In the genomic region with DNA sequence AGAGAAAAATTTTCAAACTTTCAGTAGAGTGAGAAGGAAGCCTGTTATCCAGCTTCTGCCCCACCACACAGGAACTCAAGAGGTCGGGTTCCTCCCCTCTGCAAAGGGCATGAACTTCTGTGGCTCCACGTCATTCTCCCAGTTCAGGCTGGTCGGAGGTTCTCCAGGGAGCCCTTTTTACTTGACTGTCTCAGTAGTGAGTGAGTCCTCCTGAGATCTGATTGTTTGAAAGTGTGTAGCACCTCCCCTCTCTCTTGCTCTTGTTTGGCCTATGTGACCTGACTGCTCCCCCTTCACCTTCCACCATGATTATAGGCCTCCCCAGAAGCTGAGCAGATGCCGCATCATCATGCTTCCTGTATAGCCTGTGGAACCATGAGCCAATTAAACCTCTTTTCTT, we compare ENCODE assay signal across 30 cellular contexts. TPM values are rescaled to one million over a fixed set of nuclear protein-coding genes. Genes with fewer than 3 reads are reported as not detected.
"Had no signal": no experiment of that assay in that cellular context is flagged by ENCODE, and none has a peak within 500 bp of the region (broad histone marks: within the 10 kb centered on the region; RNA-seq: fewer than 3 reads in every experiment).

No MANE protein-coding gene starts in this region.

- H3K4me1 ChIP-seq: adrenal gland, esophagus muscularis mucosa, gastroesophageal sphincter, tibial artery, uterus had no signal

- H3K36me3 ChIP-seq: adrenal gland, esophagus muscularis mucosa, gastroesophageal sphincter, heart left ventricle, tibial artery, uterus had no signal

- H3K4me3 Mint-ChIP-seq: activated B cell treated with CpG ODN at 0.5 μM for 24 hours; activated CD4-positive, alpha-beta memory T cell treated with anti-CD3 and anti-CD28 coated beads for 36 hours; activated T-helper 1 cell treated with anti-CD3 and anti-CD28 coated beads, Interleukin-12 subunit alpha, Interleukin-12 subunit beta, Interleukin-2, Interleukin-4 antibody, amounts not matched to agents 30 ng/mL and 10 ng/mL and 1 ng/mL, durations not matched to agents 14 hours and 24 hours and 36 hours; naive thymus-derived CD8-positive, alpha-beta T cell; T-helper 2 cell treated with Interferon-gamma antibody and Interleukin-4, amounts not matched to agents 5 μg/mL and 100 μg/mL, for 36 hours had no signal

- DNase-seq: activated B cell treated with CpG ODN at 0.5 μM for 24 hours; activated CD4-positive, alpha-beta memory T cell treated with anti-CD3 and anti-CD28 coated beads for 36 hours; activated CD4-positive, alpha-beta T cell treated with anti-CD3 and anti-CD28 coated beads for 4 hours; activated gamma-delta T cell treated with Interleukin-2 at 50 U/mL for 16 hours; activated T-cell treated with anti-CD3 and anti-CD28 coated beads for 4 hours; adrenal gland; cerebellar nuclear complex; cortex of kidney; effector CD4-positive, alpha-beta T cell; heart left ventricle; kidney glomerular epithelial cell; mesendoderm; naive thymus-derived CD8-positive, alpha-beta T cell; stimulated activated CD4-positive, alpha-beta T cell treated with anti-CD3 and anti-CD28 coated beads, Interleukin-2, amount 100 ng/mL, for 24 hours; stimulated activated naive CD8-positive, alpha-beta T cell treated with anti-CD3 and anti-CD28 coated beads, Interleukin-15, Interleukin-2, amounts not matched to agents 100 U/mL and 50 U/mL, for 24 hours; substantia nigra; tibial artery; uterus had no signal

- H3K4me3 ChIP-seq: adrenal gland, esophagus muscularis mucosa, gastroesophageal sphincter, heart left ventricle, tibial artery, uterus had no signal

- H3K4me1 Mint-ChIP-seq: activated B cell treated with CpG ODN at 0.5 μM for 24 hours; naive thymus-derived CD8-positive, alpha-beta T cell had no signal

- H3K9me3 Mint-ChIP-seq: activated B cell treated with CpG ODN at 0.5 μM for 24 hours; activated CD4-positive, alpha-beta memory T cell treated with anti-CD3 and anti-CD28 coated beads for 36 hours; activated T-helper 1 cell treated with anti-CD3 and anti-CD28 coated beads, Interleukin-12 subunit alpha, Interleukin-12 subunit beta, Interleukin-2, Interleukin-4 antibody, amounts not matched to agents 30 ng/mL and 10 ng/mL and 1 ng/mL, durations not matched to agents 14 hours and 24 hours and 36 hours; naive thymus-derived CD8-positive, alpha-beta T cell; T-helper 2 cell treated with Interferon-gamma antibody and Interleukin-4, amounts not matched to agents 5 μg/mL and 100 μg/mL, for 36 hours had no signal

- H3K9me3 ChIP-seq: adrenal gland, esophagus muscularis mucosa, gastroesophageal sphincter, heart left ventricle, tibial artery, uterus had no signal

- H3K27ac Mint-ChIP-seq: activated B cell treated with CpG ODN at 0.5 μM for 24 hours; activated CD4-positive, alpha-beta memory T cell treated with anti-CD3 and anti-CD28 coated beads for 36 hours; activated naive CD4-positive, alpha-beta T cell treated with anti-CD3 and anti-CD28 coated beads, Interleukin-2, amount 50 U/mL, for 72 hours; activated T-helper 1 cell treated with anti-CD3 and anti-CD28 coated beads, Interleukin-12 subunit alpha, Interleukin-12 subunit beta, Interleukin-2, Interleukin-4 antibody, amounts not matched to agents 30 ng/mL and 10 ng/mL and 1 ng/mL, durations not matched to agents 14 hours and 24 hours and 36 hours; T-helper 2 cell treated with Interferon-gamma antibody and Interleukin-4, amounts not matched to agents 5 μg/mL and 100 μg/mL, for 36 hours had no signal

- FAIRE-seq: astrocyte, bronchial epithelial cell, endothelial cell of umbilical vein had no signal

- H3K27ac ChIP-seq: adrenal gland, esophagus muscularis mucosa, gastroesophageal sphincter, heart left ventricle, tibial artery, uterus had no signal

- H3K36me3 Mint-ChIP-seq: activated CD4-positive, alpha-beta memory T cell treated with anti-CD3 and anti-CD28 coated beads for 36 hours; activated naive CD4-positive, alpha-beta T cell treated with anti-CD3 and anti-CD28 coated beads, Interleukin-2, amount 50 U/mL, for 72 hours; naive thymus-derived CD8-positive, alpha-beta T cell had no signal

- H3K27me3 ChIP-seq: adrenal gland, esophagus muscularis mucosa, gastroesophageal sphincter, tibial artery, uterus had no signal

- ATAC-seq: gastroesophageal sphincter; naive thymus-derived CD8-positive, alpha-beta T cell; stimulated activated naive CD8-positive, alpha-beta T cell treated with anti-CD3 and anti-CD28 coated beads, Interleukin-15, Interleukin-2, amounts not matched to agents 100 U/mL and 50 U/mL, for 24 hours had no signal

RNA-seq across cellular contexts. Expression of gene SPINK1, which starts 9.7 kb away (rescaled TPM):
- total RNA-seq: activated B cell treated with CpG ODN at 0.5 μM for 24 hours; activated CD4-positive, alpha-beta memory T cell treated with anti-CD3 and anti-CD28 coated beads for 36 hours; activated naive CD4-positive, alpha-beta T cell treated with anti-CD3 and anti-CD28 coated beads, Interleukin-2, amount 50 U/mL, for 72 hours; activated T-helper 1 cell treated with anti-CD3 and anti-CD28 coated beads, Interleukin-12 subunit alpha, Interleukin-12 subunit beta, Interleukin-2, Interleukin-4 antibody, amounts not matched to agents 30 ng/mL and 10 ng/mL and 1 ng/mL, durations not matched to agents 14 hours and 24 hours and 36 hours; astrocyte; endothelial cell of umbilical vein; esophagus muscularis mucosa; gastroesophageal sphincter; naive thymus-derived CD8-positive, alpha-beta T cell; skeletal muscle tissue; uterus had no signal
- polyA plus RNA-seq: endothelial cell of umbilical vein; naive thymus-derived CD8-positive, alpha-beta T cell had no signal

RNA-seq across cellular contexts. Expression of gene JAKMIP2, which starts 39.3 kb away (rescaled TPM):
- total RNA-seq: bronchial epithelial cell, endothelial cell of umbilical vein had no signal
- polyA plus RNA-seq: endothelial cell of umbilical vein had no signal

RNA-seq across cellular contexts. Expression of gene SCGB3A2, which starts 56.7 kb away (rescaled TPM):
- total RNA-seq: activated B cell treated with CpG ODN at 0.5 μM for 24 hours; activated CD4-positive, alpha-beta memory T cell treated with anti-CD3 and anti-CD28 coated beads for 36 hours; activated naive CD4-positive, alpha-beta T cell treated with anti-CD3 and anti-CD28 coated beads, Interleukin-2, amount 50 U/mL, for 72 hours; activated T-helper 1 cell treated with anti-CD3 and anti-CD28 coated beads, Interleukin-12 subunit alpha, Interleukin-12 subunit beta, Interleukin-2, Interleukin-4 antibody, amounts not matched to agents 30 ng/mL and 10 ng/mL and 1 ng/mL, durations not matched to agents 14 hours and 24 hours and 36 hours; bronchial epithelial cell; endothelial cell of umbilical vein; esophagus muscularis mucosa; gastroesophageal sphincter; heart left ventricle; lower leg skin; mucosa of gallbladder; naive thymus-derived CD8-positive, alpha-beta T cell; posterior vena cava; skeletal muscle tissue; uterus had no signal
- polyA plus RNA-seq: endothelial cell of umbilical vein; naive thymus-derived CD8-positive, alpha-beta T cell had no signal
